Comparison of ENCODE assay signal across 8 cellular contexts in genomic region chr2:27771548-27772335, GRCh38. TPM values are rescaled to one million over a fixed set of nuclear protein-coding genes. Genes with fewer than 3 reads are reported as not detected.
DNase-seq lines count a peak whose midpoint lies in the region; ATAC-seq and TF ChIP-seq lines count a peak whose summit lies in the region.

TSS of gene MRPL33 (plus strand) at chr2:27771719. CDS start at chr2:27771778, 59 bp downstream.

- ATAC-seq in GM19324 (IDR thresholded peaks at IDR 0.05; ENCODE audit: low FRiP score, unreplicated experiment) (peak; percentile 97), HG03469 (IDR thresholded peaks at IDR 0.05; ENCODE audit: unreplicated experiment) (peak; percentile 84)

- peaks cover 2% of the 10 kb centered on the region; the same call in 1 of the 2 replicates for H3K36me3 ChIP-seq in BJ (ENCODE audit: control insufficient read depth, insufficient read depth, low read length)

- CTCF ChIA-PET in BJ (lab: Yijun Ruan, JAX) = interaction anchor here (2.8 kb wide), 1 partner anchor 18 kb away, joined by 12 read pairs; no protein-coding TSS in a partner anchor
- CTCF ChIA-PET in activated CD4-positive, alpha-beta T cell treated with anti-CD3 and anti-CD28 coated beads, Interleukin-2, amount 10 ng/mL, durations not matched to agents 7 days and 5 days (lab: Charles Lee) = no interaction called here

- H3K27me3 ChIP-seq in BJ (ENCODE audit: control insufficient read depth, insufficient read depth, low read length) = no peaks in the 10 kb centered on the region

- peak within 1 kb of the TSS; percentile 100 for H3K4me3 Mint-ChIP-seq in activated CD4-positive, alpha-beta T cell treated with anti-CD3 and anti-CD28 coated beads, Interleukin-2, amount 10 ng/mL, durations not matched to agents 7 days and 5 days

- TF ChIP-seq CTCF in BJ (IDR thresholded peaks at IDR 0.05; ENCODE audit: insufficient read depth, low read depth, low read length) = no peak

- peaks cover 36% of the 10 kb centered on the region for H3K4me1 Mint-ChIP-seq in activated CD4-positive, alpha-beta T cell treated with anti-CD3 and anti-CD28 coated beads, Interleukin-2, amount 10 ng/mL, durations not matched to agents 7 days and 5 days

- DNase-seq in BJ (ENCODE audit: low read depth) (no peak), NCI-H69 (lab: John Stamatoyannopoulos, UW) (peak; percentile 91), dedifferentiated amniotic fluid mesenchymal stem cell (ENCODE audit: extremely low spot score) (peak; percentile 89), left kidney (ENCODE audit: low read depth, low spot score) (peak; percentile 98)
- peak; percentile 93 for DNase-seq in activated CD4-positive, alpha-beta T cell treated with anti-CD3 and anti-CD28 coated beads, Interleukin-2, amount 10 ng/mL, durations not matched to agents 7 days and 5 days
- DNase-seq in stimulated activated CD4-positive, alpha-beta T cell treated with anti-CD3 and anti-CD28 coated beads, Interleukin-2, amount 100 ng/mL, for 4 hours (ENCODE audit: low read depth) = peak; percentile 88

- peak within 1 kb of the TSS; percentile 79 for H3K4me3 ChIP-seq in BJ (ENCODE audit: low read depth, low read length)

- peak within 1 kb of the TSS; percentile 99 for H3K27ac Mint-ChIP-seq in activated CD4-positive, alpha-beta T cell treated with anti-CD3 and anti-CD28 coated beads, Interleukin-2, amount 10 ng/mL, durations not matched to agents 7 days and 5 days

- peaks cover 9% of the 10 kb centered on the region for H3K27me3 Mint-ChIP-seq in activated CD4-positive, alpha-beta T cell treated with anti-CD3 and anti-CD28 coated beads, Interleukin-2, amount 10 ng/mL, durations not matched to agents 7 days and 5 days

- peaks cover 34% of the 10 kb centered on the region for H3K36me3 Mint-ChIP-seq in activated CD4-positive, alpha-beta T cell treated with anti-CD3 and anti-CD28 coated beads, Interleukin-2, amount 10 ng/mL, durations not matched to agents 7 days and 5 days (ENCODE audit: low read depth)

- H3K9me3 Mint-ChIP-seq in activated CD4-positive, alpha-beta T cell treated with anti-CD3 and anti-CD28 coated beads, Interleukin-2, amount 10 ng/mL, durations not matched to agents 7 days and 5 days = no peaks in the 10 kb centered on the region

- POLR2A ChIA-PET in BJ (lab: Charles Lee) = interaction anchor here (1.0 kb wide), 1 partner anchor 453 kb away, joined by 8 read pairs; no protein-coding TSS in a partner anchor
- POLR2A ChIA-PET in activated CD4-positive, alpha-beta T cell treated with anti-CD3 and anti-CD28 coated beads, Interleukin-2, amount 10 ng/mL, durations not matched to agents 7 days and 5 days (lab: Charles Lee) = interaction anchor here (0.6 kb wide), 1 partner anchor 21 kb away, joined by 3 read pairs; no protein-coding TSS in a partner anchor

RNA-seq across cellular contexts. Expression of gene MRPL33, which starts in this region (rescaled TPM):
- polyA plus RNA-seq in BJ (2011; rRNA removed) = 31.0 and 83.3 TPM in 2 replicates
- 5.4 and 7.2 TPM in 2 replicates for polyA minus RNA-seq in BJ (2011; rRNA and poly(A)+ RNA removed)
- 10 to 100 TPM; 43.5 to 49.7 TPM for total RNA-seq in activated CD4-positive, alpha-beta T cell treated with anti-CD3 and anti-CD28 coated beads, Interleukin-2, amount 10 ng/mL, durations not matched to agents 7 days and 5 days
